ENCODE assay signal across 17 cellular contexts in genomic region chr11:45818961-45819605, GRCh38.
"Had no signal": no experiment of that assay in that cellular context is flagged by ENCODE, and none has a peak within 500 bp of the region (broad histone marks: within the 10 kb centered on the region; RNA-seq: fewer than 3 reads in every experiment).

No MANE protein-coding gene starts in this region.

- H3K9me3 ChIP-seq: gastroesophageal sphincter, lower lobe of right lung, ovary, right lobe of liver, spleen, thyroid gland had no signal

- FAIRE-seq: colon, urothelium cell line had no signal

- ATAC-seq: activated T-cell treated with anti-CD3 and anti-CD28 coated beads, Interleukin-2, amount 50 U/mL, for 4 hours; gastroesophageal sphincter; left cardiac atrium; lower lobe of right lung; naive thymus-derived CD4-positive, alpha-beta T cell; right lobe of liver had no signal

- H3K27ac ChIP-seq: gastroesophageal sphincter, lower lobe of right lung, ovary, right lobe of liver, thyroid gland had no signal

- DNase-seq: activated CD4-positive, alpha-beta memory T cell treated with anti-CD3 and anti-CD28 coated beads, Interleukin-2, amount 10 ng/mL, durations not matched to agents 7 days and 5 days; activated CD4-positive, alpha-beta T cell treated with anti-CD3 and anti-CD28 coated beads for 1 hour; activated gamma-delta T cell treated with Interleukin-2 at 50 U/mL for 16 hours; activated T-cell treated with anti-CD3 and anti-CD28 coated beads, Interleukin-2, amount 50 U/mL, for 4 hours; amniotic stem cell; erythroblast; left cardiac atrium; lower lobe of right lung; naive thymus-derived CD4-positive, alpha-beta T cell; spleen; T-helper 9 cell; thyroid gland had no signal

- H3K4me1 ChIP-seq: gastroesophageal sphincter, right lobe of liver, thyroid gland had no signal

- H3K36me3 ChIP-seq: gastroesophageal sphincter, lower lobe of right lung, ovary, right lobe of liver, spleen, thyroid gland had no signal

- H3K27me3 ChIP-seq: gastroesophageal sphincter, ovary, right lobe of liver, spleen, thyroid gland had no signal

- H3K4me3 ChIP-seq: gastroesophageal sphincter, lower lobe of right lung, ovary, right lobe of liver, spleen, thyroid gland had no signal
